Comparison of ENCODE assay signal across 22 cellular contexts in genomic region chr12:29510591-29511174, GRCh38. TPM values are rescaled to one million over a fixed set of nuclear protein-coding genes. Genes with fewer than 3 reads are reported as not detected.
DNase-seq lines count a peak whose midpoint lies in the region; ATAC-seq and TF ChIP-seq lines count a peak whose summit lies in the region.
"Had no signal": no experiment of that assay in that cellular context is flagged by ENCODE, and none has a peak within 500 bp of the region (broad histone marks: within the 10 kb centered on the region; RNA-seq: fewer than 3 reads in every experiment).

No MANE protein-coding gene starts in this region.

- no peaks in the 10 kb centered on the region for H4K20me1 ChIP-seq in GM23248 (ENCODE audit: insufficient read depth)

- CTCF ChIA-PET in GM10248 (lab: Yijun Ruan, JAX): interaction anchor here (0.9 to 2.3 kb wide), 2 partner anchors 10 to 13 kb away, joined by 3 to 9 read pairs; no protein-coding TSS in a partner anchor

- WGBS in GM23248 (ENCODE audit: low coverage in 1 of 2, low lambda C conversion rate in 2 of 2, missing lambda C conversion rate in 2 of 2), 2 experiments: 43% methylated on average over 6 of the region's 6 CpGs
- WGBS in endodermal cell (ENCODE audit: insufficient coverage in 1 of 2, insufficient read length in 1 of 2), 2 experiments: 84 to 93% methylated on average over 5 to 6 of the region's 6 CpGs

- H3K9me2 ChIP-seq in GM23248 (ENCODE audit: insufficient read depth): no peaks in the 10 kb centered on the region

- H3K36me3 ChIP-seq in GM23248 (ENCODE audit: low read depth): no peaks in the 10 kb centered on the region
- no peaks in the 10 kb centered on the region for H3K36me3 ChIP-seq in MG63
- H3K36me3 ChIP-seq in endodermal cell (ENCODE audit: control insufficient read depth, insufficient read depth, low read length): peaks cover 31% of the 10 kb centered on the region
- peaks cover 4% of the 10 kb centered on the region for H3K36me3 ChIP-seq in iPS-18a (ENCODE audit: control insufficient read depth, low read depth, low read length)
- H3K36me3 ChIP-seq: BE2C had no signal

- no peak overlapping the region for H3K9ac ChIP-seq in GM23248
- H3K9ac ChIP-seq in endodermal cell (ENCODE audit: extremely low read depth, low read length, poor library complexity, severe bottlenecking): no peak overlapping the region
- peak overlapping the region; percentile 11 for H3K9ac ChIP-seq in iPS-18a (ENCODE audit: low read length)

- H3K4me1 ChIP-seq in GM23248 (ENCODE audit: insufficient read depth): no peaks in the 10 kb centered on the region
- H3K4me1 ChIP-seq in endodermal cell (ENCODE audit: control insufficient read depth, insufficient read depth, low read length): no peaks in the 10 kb centered on the region
- no peaks in the 10 kb centered on the region for H3K4me1 ChIP-seq in iPS-18a (ENCODE audit: control insufficient read depth, low read depth, low read length)
- H3K4me1 ChIP-seq: BE2C had no signal

- POLR2A ChIA-PET in GM10248 (lab: Yijun Ruan, JAX): no interaction called here

- H3K4me3 Mint-ChIP-seq in endodermal cell: no peak overlapping the region
- H3K4me3 Mint-ChIP-seq in activated T-cell treated with anti-CD3 and anti-CD28 coated beads, Interleukin-2, amount 50 U/mL, for 4 hours: no peak overlapping the region

- ATAC-seq in activated T-cell treated with anti-CD3 and anti-CD28 coated beads, Interleukin-2, amount 50 U/mL, for 4 hours: no peak
- no peak for ATAC-seq in HG02870 (IDR thresholded peaks at IDR 0.05; ENCODE audit: unreplicated experiment)
- ATAC-seq: Panc1, SK-N-SH treated with all-trans-retinoic acid at 6 μM for 48 hours had no signal

- H3K79me2 ChIP-seq in GM23248 (ENCODE audit: insufficient read depth): no peaks in the 10 kb centered on the region

- no peak overlapping the region for H3K4me2 ChIP-seq in GM23248 (ENCODE audit: unreplicated experiment)

- no peak overlapping the region for H2AFZ ChIP-seq in GM23248

- H3F3A ChIP-seq in GM23248 (ENCODE audit: insufficient read depth): no peaks in the 10 kb centered on the region

- no peaks in the 10 kb centered on the region for H3K27me3 Mint-ChIP-seq in endodermal cell (ENCODE audit: insufficient read depth)
- peaks cover 21% of the 10 kb centered on the region for H3K27me3 Mint-ChIP-seq in activated T-cell treated with anti-CD3 and anti-CD28 coated beads, Interleukin-2, amount 50 U/mL, for 4 hours (ENCODE audit: low read depth)

- peaks cover 60% of the 10 kb centered on the region for H3K36me3 Mint-ChIP-seq in endodermal cell (ENCODE audit: low read depth)
- H3K36me3 Mint-ChIP-seq in activated T-cell treated with anti-CD3 and anti-CD28 coated beads, Interleukin-2, amount 50 U/mL, for 4 hours (ENCODE audit: insufficient read depth): no peaks in the 10 kb centered on the region

- in situ Hi-C loops in GM23248 (cut with MboI): no loop called here

- H3K9me3 ChIP-seq in GM23248 (ENCODE audit: low read depth) (no peaks in the 10 kb centered on the region), MG63 (no peaks in the 10 kb centered on the region), endodermal cell (ENCODE audit: control insufficient read depth, low read length) (no peaks in the 10 kb centered on the region), iPS-18a (ENCODE audit: control insufficient read depth, low read depth, low read length) (no peaks in the 10 kb centered on the region)
- H3K9me3 ChIP-seq: BE2C had no signal

- H3K9me3 Mint-ChIP-seq in endodermal cell: no peaks in the 10 kb centered on the region
- H3K9me3 Mint-ChIP-seq in activated T-cell treated with anti-CD3 and anti-CD28 coated beads, Interleukin-2, amount 50 U/mL, for 4 hours: no peaks in the 10 kb centered on the region

- TF ChIP-seq CTCF in endodermal cell (conservative IDR thresholded peaks at IDR 0.05) (peak; percentile 48), GM10248 (IDR thresholded peaks at IDR 0.05; ENCODE audit: control extremely low read depth, extremely low read depth, low read depth, missing control alignments) (no peak)

- H3K27me3 ChIP-seq in GM23248 (replicated peaks; ENCODE audit: insufficient read depth) (no peaks in the 10 kb centered on the region), MG63 (no peaks in the 10 kb centered on the region), endodermal cell (ENCODE audit: control insufficient read depth, insufficient read depth, low read length, poor library complexity, severe bottlenecking) (no peaks in the 10 kb centered on the region), iPS-18a (ENCODE audit: control insufficient read depth, insufficient read depth, low read length) (no peaks in the 10 kb centered on the region)
- H3K27me3 ChIP-seq: BE2C had no signal

- H3K4me1 Mint-ChIP-seq in endodermal cell: peaks cover 5% of the 10 kb centered on the region
- no peaks in the 10 kb centered on the region for H3K4me1 Mint-ChIP-seq in activated T-cell treated with anti-CD3 and anti-CD28 coated beads, Interleukin-2, amount 50 U/mL, for 4 hours (ENCODE audit: low read depth)

- DNase-seq in GM23248: peak; percentile 12
- peak; percentile 53 for DNase-seq in MG63
- DNase-seq in endodermal cell: no peak
- no peak for DNase-seq in H4 (ENCODE audit: low spot score)
- no peak for DNase-seq in activated T-cell treated with anti-CD3 and anti-CD28 coated beads, Interleukin-2, amount 50 U/mL, for 4 hours
- DNase-seq in GM10248 (ENCODE audit: extremely low spot score): no peak
- DNase-seq: BE2C; COR-L47; DMS79 treated with DMSO at 0.1 percent for 48 hours; IMR-90; Karpas-422; NCI-H1048; NCI-H1694; NCI-H2081 treated with DMSO at 0.1 percent for 48 hours; NCI-H446 treated with DMSO at 0.1 percent for 48 hours; NCI-H526 treated with DMSO at 0.1 percent for 48 hours; NK-92 treated with Interleukin-12 subunit alpha and Interleukin-12 subunit beta, amount 100 ng/mL, for 24 hours had no signal

- H3K4me3 ChIP-seq in GM23248: no peak overlapping the region
- H3K4me3 ChIP-seq in MG63: no peak overlapping the region
- no peak overlapping the region for H3K4me3 ChIP-seq in endodermal cell (ENCODE audit: low read length)
- H3K4me3 ChIP-seq in iPS-18a (ENCODE audit: low read length): no peak overlapping the region

- peak overlapping the region; percentile 3 for H3K27ac Mint-ChIP-seq in endodermal cell

- H3K27ac ChIP-seq in GM23248: no peak overlapping the region
- no peak overlapping the region for H3K27ac ChIP-seq in endodermal cell (ENCODE audit: low read depth, low read length)
- H3K27ac ChIP-seq in iPS-18a (ENCODE audit: low read length): no peak overlapping the region

RNA-seq across cellular contexts. Expression of gene OVCH1, which starts 13.2 kb away (rescaled TPM):
- 0.13 TPM in 1 of 2 replicates, not detected in the other for total RNA-seq in GM23248 (2014; rRNA removed; shearing (Covaris generic))
- polyA plus RNA-seq in GM23248 (2016; fragmentation: Nextera tagmentation; extraction: Ambion mirVana): not detected in 2 replicates
- not detected in 2 replicates for total RNA-seq in MG63 (2014; rRNA removed; shearing (Covaris generic); ENCODE audit: low replicate concordance)
- under 1 TPM; 0.13 to 0.73 TPM for total RNA-seq in endodermal cell
- polyA plus RNA-seq in endodermal cell (2013, experiment 1 of 2): not detected
- not detected for polyA plus RNA-seq in endodermal cell (2013, experiment 2 of 2)
- total RNA-seq in H4 (2014; rRNA removed; shearing (Covaris generic)): not detected in 2 replicates
- total RNA-seq in activated T-cell treated with anti-CD3 and anti-CD28 coated beads, Interleukin-2, amount 50 U/mL, for 4 hours: not detected
- total RNA-seq: M059J had no signal

Comparison
In these comparisons a context has a peak if more than half of its experiments do, and no peak if none do; other contexts are left out.
1. DNase-seq: peak in GM23248 (single experiment) and MG63 (single experiment); none in endodermal cell (single experiment), H4 (single experiment), activated T-cell treated with anti-CD3 and anti-CD28 coated beads, Interleukin-2, amount 50 U/mL, for 4 hours (single experiment) and GM10248 (single experiment).